ENCODE assay signal across 15 cellular contexts in the genomic region with DNA sequence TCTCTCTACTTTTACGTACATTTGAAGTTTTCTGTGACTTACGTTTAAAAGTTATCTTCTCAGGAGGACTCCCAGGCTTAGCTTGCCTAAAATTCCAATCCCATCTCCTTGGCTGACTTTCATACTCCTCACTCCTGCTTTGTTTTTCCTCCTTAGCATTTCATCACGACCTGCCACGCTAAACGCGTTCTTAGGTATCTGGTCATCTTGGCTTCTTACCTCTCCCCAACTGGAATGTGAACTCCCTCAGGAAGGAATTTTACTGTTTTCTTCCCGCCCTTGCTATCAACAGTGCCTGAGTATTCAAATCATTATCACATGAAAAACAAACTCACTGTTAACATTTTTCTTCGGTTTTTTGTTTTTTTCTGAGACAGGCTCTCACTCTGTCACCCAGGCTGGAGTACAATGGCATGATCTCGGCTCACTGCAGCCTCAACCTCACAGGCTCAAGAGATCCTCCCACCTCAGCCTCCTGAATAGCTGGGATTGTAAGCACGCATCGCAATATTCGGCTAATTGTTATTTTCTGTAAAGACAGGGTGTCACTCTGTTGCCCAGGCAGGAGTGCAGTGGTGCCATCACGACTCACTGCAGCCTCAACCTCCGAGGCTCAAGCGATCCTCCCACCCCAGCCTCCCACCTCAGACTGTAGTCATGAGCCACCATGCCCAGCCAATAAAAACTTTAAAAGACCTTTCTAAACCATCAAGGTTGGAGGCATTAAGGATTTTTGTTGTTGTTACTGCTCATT. TPM values are rescaled to one million over a fixed set of nuclear protein-coding genes. Genes with fewer than 3 reads are reported as not detected.
DNase-seq lines count a peak whose midpoint lies in the region; ATAC-seq and TF ChIP-seq lines count a peak whose summit lies in the region.
"Had no signal": no experiment of that assay in that cellular context is flagged by ENCODE, and none has a peak within 500 bp of the region (broad histone marks: within the 10 kb centered on the region; RNA-seq: fewer than 3 reads in every experiment).

No MANE protein-coding gene starts in this region.

- H3K4me3 Mint-ChIP-seq in endodermal cell = no peak overlapping the region
- H3K4me3 Mint-ChIP-seq in natural killer cell = no peak overlapping the region
- H3K4me3 Mint-ChIP-seq: activated naive CD4-positive, alpha-beta T cell treated with anti-CD3 and anti-CD28 coated beads for 36 hours; CD8-positive, alpha-beta T cell; effector memory CD8-positive, alpha-beta T cell had no signal

- no peak overlapping the region; a peak in 2 of 4 replicates for H4K8ac ChIP-seq in IMR-90 (ENCODE audit: low read depth in 2 of 2, low read length in 2 of 2)

- H3K36me3 Mint-ChIP-seq in endodermal cell (ENCODE audit: low read depth) (no peaks in the 10 kb centered on the region), natural killer cell (no peaks in the 10 kb centered on the region)
- H3K36me3 Mint-ChIP-seq: CD8-positive, alpha-beta T cell had no signal

- dilution Hi-C loops in IMR-90 (cut with HindIII; ENCODE audit: low sequenced_read_pairs, unreplicated experiment) = no loop called here

- H3K27me3 ChIP-seq in IMR-90 (ENCODE audit: control insufficient read depth, insufficient read depth, low read length) = no peaks in the 10 kb centered on the region
- H3K27me3 ChIP-seq in endodermal cell (ENCODE audit: control insufficient read depth, insufficient read depth, low read length, poor library complexity, severe bottlenecking) = no peaks in the 10 kb centered on the region
- no peaks in the 10 kb centered on the region for H3K27me3 ChIP-seq in uterus
- no peaks in the 10 kb centered on the region for H3K27me3 ChIP-seq in body of pancreas
- H3K27me3 ChIP-seq: cardiac muscle cell, heart left ventricle, tibial nerve had no signal

- POLR2A ChIA-PET in IMR-90 (lab: Charles Lee; ENCODE audit: unreplicated experiment) = no interaction called here

- H3K18ac ChIP-seq in IMR-90 (ENCODE audit: low read depth, low read length) = peak overlapping the region; percentile 8; the same call in 1 of the 2 replicates

- CTCF ChIA-PET in IMR-90 (lab: Yijun Ruan, JAX) = no interaction called here

- H3K56ac ChIP-seq in IMR-90 (ENCODE audit: extremely low read depth, insufficient read depth, low read length) = no peak overlapping the region

- peaks cover 13% of the 10 kb centered on the region for H3K4me1 ChIP-seq in IMR-90 (ENCODE audit: control insufficient read depth, insufficient read depth, low read length)
- no peaks in the 10 kb centered on the region for H3K4me1 ChIP-seq in endodermal cell (ENCODE audit: control insufficient read depth, insufficient read depth, low read length)
- H3K4me1 ChIP-seq in uterus = peaks cover 0 to 4% of the 10 kb centered on the region in 2 donors
- peaks cover 30% of the 10 kb centered on the region for H3K4me1 ChIP-seq in body of pancreas
- H3K4me1 ChIP-seq: sigmoid colon had no signal

- in situ Hi-C loops in IMR-90 (cut with MboI; ENCODE audit: low sequenced_read_pairs) = no loop called here

- H3K36me3 ChIP-seq in IMR-90 (ENCODE audit: control insufficient read depth, insufficient read depth, low read length) = no peaks in the 10 kb centered on the region
- no peaks in the 10 kb centered on the region for H3K36me3 ChIP-seq in endodermal cell (ENCODE audit: control insufficient read depth, insufficient read depth, low read length)
- H3K36me3 ChIP-seq in uterus = no peaks in the 10 kb centered on the region
- no peaks in the 10 kb centered on the region for H3K36me3 ChIP-seq in body of pancreas (replicated peaks in 1 of 2; ENCODE audit: insufficient read depth in 1 of 2, low read depth in 2 of 2)
- H3K36me3 ChIP-seq: cardiac muscle cell, heart left ventricle, sigmoid colon, tibial nerve had no signal

- H3K27me3 Mint-ChIP-seq in endodermal cell (ENCODE audit: insufficient read depth) (peaks cover 9% of the 10 kb centered on the region), natural killer cell (ENCODE audit: low read depth in 2 of 2) (peaks cover 0 to 6% of the 10 kb centered on the region in 2 donors)
- H3K27me3 Mint-ChIP-seq: effector memory CD8-positive, alpha-beta T cell had no signal

- TF ChIP-seq CTCF in IMR-90 (conservative IDR thresholded peaks at IDR 0.05; ENCODE audit: low read depth, low read length) (no peak), endodermal cell (conservative IDR thresholded peaks at IDR 0.05) (no peak), uterus (IDR thresholded peaks at IDR 0.05) (peak in 1 of 4 experiments; percentile 3), natural killer cell (IDR thresholded peaks at IDR 0.05) (no peak), body of pancreas (IDR thresholded peaks at IDR 0.05) (no peak)

- H3K14ac ChIP-seq in IMR-90 (replicated peaks; ENCODE audit: low read depth, low read length) = no peak overlapping the region

- 0 out of 2 replicates have a peak, but pooled peaks cover 5% of the 10 kb centered on the region for H3K9me1 ChIP-seq in IMR-90 (ENCODE audit: insufficient read depth, low read length)

- ATAC-seq in IMR-90 (ENCODE audit: low read depth) (peak; percentile 62), natural killer cell (no peak), body of pancreas (no peak)
- ATAC-seq: CD8-positive, alpha-beta T cell; effector memory CD8-positive, alpha-beta T cell; heart left ventricle had no signal

- peak overlapping the region; percentile 37 for H3K4me2 ChIP-seq in IMR-90 (ENCODE audit: low read depth, low read length)

- peak overlapping the region; percentile 2; the same call in 1 of the 2 replicates for H4K5ac ChIP-seq in IMR-90 (ENCODE audit: low read depth, low read length)

- peak overlapping the region; percentile 74; the same call in 1 of the 2 replicates for H3K27ac ChIP-seq in IMR-90 (ENCODE audit: insufficient read depth, low read length)
- no peak overlapping the region for H3K27ac ChIP-seq in endodermal cell (ENCODE audit: low read depth, low read length)
- H3K27ac ChIP-seq in uterus = peak overlapping the region; percentile 72 to 85
- H3K27ac ChIP-seq in body of pancreas = no peak overlapping the region
- H3K27ac ChIP-seq: cardiac muscle cell, heart left ventricle, sigmoid colon had no signal

- 0 out of 2 replicates have a peak overlapping the region, but pooled peaks have one; percentile 4 for H2BK20ac ChIP-seq in IMR-90 (ENCODE audit: low read depth, low read length)

- H4K20me1 ChIP-seq in IMR-90 (ENCODE audit: insufficient read depth, low read length) = no peaks in the 10 kb centered on the region

- H3K9me3 ChIP-seq in IMR-90 (ENCODE audit: control insufficient read depth, insufficient read depth, low read length) (no peaks in the 10 kb centered on the region), endodermal cell (ENCODE audit: control insufficient read depth, low read length) (no peaks in the 10 kb centered on the region), uterus (no peaks in the 10 kb centered on the region), body of pancreas (no peaks in the 10 kb centered on the region)
- H3K9me3 ChIP-seq: heart left ventricle, sigmoid colon, tibial nerve had no signal

- peak overlapping the region; percentile 17; the same call in 1 of the 3 replicates for H2BK15ac ChIP-seq in IMR-90 (ENCODE audit: low read depth, low read length)

- H2AK9ac ChIP-seq in IMR-90 (replicated peaks; ENCODE audit: low read depth, low read length, poor library complexity) = no peak overlapping the region

- H2AFZ ChIP-seq in IMR-90 (replicated peaks; ENCODE audit: low read length, poor library complexity) = no peak overlapping the region

- H2BK5ac ChIP-seq in IMR-90 (ENCODE audit: low read depth, low read length, poor library complexity, severe bottlenecking) = peak overlapping the region; percentile 52

- TF ChIP-seq POLR2A in IMR-90 (IDR thresholded peaks at IDR 0.05; ENCODE audit: low read depth, low read length) = no peak
- no peak for TF ChIP-seq POLR2A in uterus (IDR thresholded peaks at IDR 0.05)
- TF ChIP-seq POLR2A in body of pancreas (IDR thresholded peaks at IDR 0.05) = no peak

- H4K91ac ChIP-seq in IMR-90 (ENCODE audit: insufficient read depth, low read depth, low read length) = 0 out of 2 replicates have a peak overlapping the region, but pooled peaks have one; percentile 2

- H3K4me3 ChIP-seq in IMR-90 (ENCODE audit: insufficient read depth, low read depth, low read length) (no peak overlapping the region), endodermal cell (ENCODE audit: low read length) (no peak overlapping the region), uterus (no peak overlapping the region), body of pancreas (no peak overlapping the region)
- H3K4me3 ChIP-seq: cardiac muscle cell, heart left ventricle, sigmoid colon, tibial nerve had no signal

- peak overlapping the region; percentile 84; the same call in 1 of the 2 replicates for H2AK5ac ChIP-seq in IMR-90 (ENCODE audit: low read depth, low read length)

- BruUV-seq in IMR-90 (replicated peaks; lab: Mats Ljungman, UMichigan) = no TSS peak

- no peaks in the 10 kb centered on the region for H3K79me1 ChIP-seq in IMR-90 (ENCODE audit: low read depth in 1 of 2, low read length in 2 of 2)

- H3K4me1 Mint-ChIP-seq in endodermal cell (peaks cover 6% of the 10 kb centered on the region), natural killer cell (peaks cover 7 to 9% of the 10 kb centered on the region in 2 donors)

- no peak overlapping the region for H3K9ac ChIP-seq in IMR-90 (ENCODE audit: low read depth, low read length)
- H3K9ac ChIP-seq in endodermal cell (ENCODE audit: extremely low read depth, low read length, poor library complexity, severe bottlenecking) = no peak overlapping the region

- WGBS in IMR-90 (ENCODE audit: extremely low coverage in 2 of 2, insufficient read length in 1 of 2), 2 experiments = 27% methylated on average over 3 of the region's 15 CpGs; no CpG with 5 or more reads in 1 of the 2 experiments
- WGBS in endodermal cell (ENCODE audit: insufficient coverage in 1 of 2, insufficient read length in 1 of 2), 2 experiments = 77 to 82% methylated on average over 12 to 15 of the region's 15 CpGs
- WGBS in body of pancreas, 2 donors = 53 to 54% methylated on average over 15 of the region's 15 CpGs

- DNase-seq in IMR-90 = peak; percentile 81
- peak; percentile 51 for DNase-seq in endodermal cell
- DNase-seq in kidney glomerular epithelial cell (lab: John Stamatoyannopoulos, UW) = peak; percentile 76
- DNase-seq in uterus = peak; percentile 34 to 63
- no peak for DNase-seq in natural killer cell
- no peak for DNase-seq in body of pancreas
- DNase-seq in NOMO-1 treated with DMSO at 0.1 percent for 48 hours (lab: John Stamatoyannopoulos, UW; ENCODE audit: unreplicated experiment) = no peak
- DNase-seq: activated naive CD4-positive, alpha-beta T cell treated with anti-CD3 and anti-CD28 coated beads for 36 hours; CD8-positive, alpha-beta T cell; effector memory CD8-positive, alpha-beta T cell; heart left ventricle; sigmoid colon; stimulated activated CD4-positive, alpha-beta T cell treated with anti-CD3 and anti-CD28 coated beads, Interleukin-4, amount 100 ng/mL, for 24 hours had no signal

- H3K9me3 Mint-ChIP-seq in endodermal cell (no peaks in the 10 kb centered on the region), natural killer cell (no peaks in the 10 kb centered on the region)
- H3K9me3 Mint-ChIP-seq: activated naive CD4-positive, alpha-beta T cell treated with anti-CD3 and anti-CD28 coated beads for 36 hours; CD8-positive, alpha-beta T cell; effector memory CD8-positive, alpha-beta T cell had no signal

- intact Hi-C loops in IMR-90 (cut with micrococcal nuclease) = no loop called here
- intact Hi-C loops in uterus (cut with DNase I; ENCODE audit: low total_unique reads) = no loop called here
- intact Hi-C loops in natural killer cell (cut with micrococcal nuclease) = no loop called here
- intact Hi-C loops in body of pancreas (cut with DNase I) = no loop called here

- H3K27ac Mint-ChIP-seq in endodermal cell (no peak overlapping the region), natural killer cell (no peak overlapping the region)
- H3K27ac Mint-ChIP-seq: activated naive CD4-positive, alpha-beta T cell treated with anti-CD3 and anti-CD28 coated beads for 36 hours; CD8-positive, alpha-beta T cell; effector memory CD8-positive, alpha-beta T cell had no signal

- no peak overlapping the region for H3K23ac ChIP-seq in IMR-90 (ENCODE audit: low read depth, low read length)

- H3K4ac ChIP-seq in IMR-90 (ENCODE audit: low read depth, low read length) = no peak overlapping the region; the same call in 1 of the 2 replicates

- TF ChIP-seq RAD21 in IMR-90 (IDR thresholded peaks at IDR 0.05; ENCODE audit: low read length) = no peak

- peak overlapping the region; percentile 47; the same call in 1 of the 2 replicates for H2BK120ac ChIP-seq in IMR-90 (ENCODE audit: low read depth, low read length)

RNA-seq across cellular contexts. Expression of gene TFRC, which starts 57.2 kb away (rescaled TPM):
- total RNA-seq in IMR-90 (2012; rRNA removed) = 156 and 207 TPM in 2 replicates
- 57.1 and 78.6 TPM in 2 replicates for polyA plus RNA-seq in IMR-90 (2012; rRNA removed)
- 11.4 and 18.2 TPM in 2 replicates for polyA plus RNA-seq in IMR-90 (2012; cell fraction: cytosol; rRNA removed)
- 4.6 and 55.9 TPM in 2 replicates for polyA plus RNA-seq in IMR-90 (2012; cell fraction: nucleus; rRNA removed; ENCODE audit: low replicate concordance)
- 10 to 100 TPM; 69.0 to 90.0 TPM for total RNA-seq in endodermal cell
- 72.5 TPM for polyA plus RNA-seq in endodermal cell (2013, experiment 1 of 2)
- polyA plus RNA-seq in endodermal cell (2013, experiment 2 of 2) = 74.1 TPM
- 10 to 100 TPM; 29.5 to 87.7 (median 44.6) TPM for total RNA-seq in uterus
- 100 to 1,000 TPM in 1 of 3 donors, 10 to 100 TPM in 2; 74.3 to 111 (median 78.3) TPM for total RNA-seq in natural killer cell
- total RNA-seq in body of pancreas = 10 to 100 TPM; 23.6 to 51.7 TPM

Comparison
In these comparisons a context has a peak if more than half of its experiments do, and no peak if none do; other contexts are left out.
1. DNase-seq: peak in IMR-90 (single experiment), endodermal cell (single experiment), kidney glomerular epithelial cell (single experiment) and uterus (2 of 2); none in natural killer cell (single experiment), body of pancreas (0 of 4) and NOMO-1 treated with DMSO at 0.1 percent for 48 hours (single experiment).
2. H3K27ac ChIP-seq: peak in IMR-90 (single experiment) and uterus (2 of 2); none in endodermal cell (single experiment) and body of pancreas (0 of 4).